Comparison of ENCODE assay signal across 1 cellular context in the genomic region with DNA sequence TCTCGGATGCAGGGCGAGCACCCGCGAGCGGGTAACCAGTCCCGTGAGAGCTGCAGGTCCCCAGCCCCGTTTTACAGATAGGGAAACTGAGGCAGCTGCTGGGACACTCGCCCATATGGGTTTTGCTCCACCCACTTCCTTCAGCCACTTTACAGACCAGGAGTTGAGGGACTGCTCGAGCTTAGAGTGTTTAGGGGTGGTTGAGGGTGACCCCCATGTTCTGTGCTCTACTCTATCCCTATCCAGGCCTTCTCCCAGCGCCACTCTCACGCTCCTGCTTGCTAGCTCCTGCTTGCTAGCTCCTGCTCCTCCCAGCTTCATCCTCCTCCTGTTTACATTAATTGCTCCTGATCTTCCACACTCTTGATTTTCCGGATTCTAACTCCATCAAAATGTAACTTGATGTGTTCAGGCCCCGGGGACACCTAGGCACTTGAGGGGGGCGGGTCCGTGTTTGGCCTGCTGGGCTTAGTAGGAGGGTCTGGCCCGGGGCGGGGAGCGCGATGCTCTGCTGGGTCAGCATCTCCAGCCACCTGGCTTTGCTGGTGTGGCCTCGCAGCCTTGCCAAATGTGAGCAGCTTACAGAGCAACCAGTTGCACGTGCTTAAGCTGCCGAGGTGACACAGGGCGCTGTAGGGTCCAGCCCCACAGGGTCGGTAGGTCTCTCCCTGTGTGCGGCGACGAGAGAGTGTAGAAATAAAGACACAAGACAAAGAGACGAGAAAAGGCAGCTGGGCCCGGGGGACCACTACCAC.
TF ChIP-seq lines count a peak whose summit lies in the region.

No MANE protein-coding gene starts in this region.

TF ChIP-seq in HepG2, 621 proteins besides CTCF, POLR2A, EP300 and RAD21 (continues in another document):
- TF ChIP-seq ZNF33A (CRISPR knock-in tag; IDR thresholded peaks at IDR 0.05; ENCODE audit: borderline replicate concordance) (no peak), SP1 (IDR thresholded peaks at IDR 0.05) (no peak), SP1 (CRISPR knock-in tag; IDR thresholded peaks at IDR 0.05) (0 out of 2 replicates have a peak, but pooled peaks have one; percentile 14), MXD4 (CRISPR knock-in tag; IDR thresholded peaks at IDR 0.05) (no peak), KDM2A (CRISPR knock-in tag; IDR thresholded peaks at IDR 0.05; ENCODE audit: borderline replicate concordance, low read depth) (peak; percentile 3; the same call in 1 of the 2 replicates), NFE2L1 (CRISPR knock-in tag; IDR thresholded peaks at IDR 0.05; ENCODE audit: borderline replicate concordance) (no peak), RFXAP (CRISPR knock-in tag; IDR thresholded peaks at IDR 0.05; ENCODE audit: borderline replicate concordance) (no peak), NONO (IDR thresholded peaks at IDR 0.05) (no peak), NONO (CRISPR knock-in tag; conservative IDR thresholded peaks at IDR 0.05) (no peak), ZNF570 (CRISPR knock-in tag; IDR thresholded peaks at IDR 0.05; ENCODE audit: borderline replicate concordance) (no peak), ZNF260 (CRISPR knock-in tag; IDR thresholded peaks at IDR 0.05; ENCODE audit: borderline replicate concordance, low read depth) (no peak), ADNP (CRISPR knock-in tag; IDR thresholded peaks at IDR 0.05) (no peak), ZNF629 (CRISPR knock-in tag; conservative IDR thresholded peaks at IDR 0.05) (peak; percentile 69), BORCS8-MEF2B (CRISPR knock-in tag; IDR thresholded peaks at IDR 0.05) (0 out of 2 replicates have a peak, but pooled peaks have one; percentile 4), ZNF777 (CRISPR knock-in tag; IDR thresholded peaks at IDR 0.05) (no peak), EED (CRISPR knock-in tag; IDR thresholded peaks at IDR 0.05) (no peak), SETDB1 (CRISPR knock-in tag; IDR thresholded peaks at IDR 0.05; ENCODE audit: borderline replicate concordance) (no peak), ZNF607 (CRISPR knock-in tag; IDR thresholded peaks at IDR 0.05; ENCODE audit: borderline replicate concordance) (no peak), NFATC3 (CRISPR knock-in tag; IDR thresholded peaks at IDR 0.05) (no peak), ZNF776 (CRISPR knock-in tag; IDR thresholded peaks at IDR 0.05) (no peak), TRIM24 (CRISPR knock-in tag; IDR thresholded peaks at IDR 0.05) (no peak), EZH2 (conservative IDR thresholded peaks at IDR 0.05; ENCODE audit: low read depth, low read length) (no peak), KDM5B (CRISPR knock-in tag; IDR thresholded peaks at IDR 0.05; ENCODE audit: borderline replicate concordance) (0 out of 2 replicates have a peak, but pooled peaks have one; percentile 5), MAFG (CRISPR knock-in tag; IDR thresholded peaks at IDR 0.05) (no peak), TBP (CRISPR knock-in tag; IDR thresholded peaks at IDR 0.05) (no peak)
- TF ChIP-seq, protein P1, sequence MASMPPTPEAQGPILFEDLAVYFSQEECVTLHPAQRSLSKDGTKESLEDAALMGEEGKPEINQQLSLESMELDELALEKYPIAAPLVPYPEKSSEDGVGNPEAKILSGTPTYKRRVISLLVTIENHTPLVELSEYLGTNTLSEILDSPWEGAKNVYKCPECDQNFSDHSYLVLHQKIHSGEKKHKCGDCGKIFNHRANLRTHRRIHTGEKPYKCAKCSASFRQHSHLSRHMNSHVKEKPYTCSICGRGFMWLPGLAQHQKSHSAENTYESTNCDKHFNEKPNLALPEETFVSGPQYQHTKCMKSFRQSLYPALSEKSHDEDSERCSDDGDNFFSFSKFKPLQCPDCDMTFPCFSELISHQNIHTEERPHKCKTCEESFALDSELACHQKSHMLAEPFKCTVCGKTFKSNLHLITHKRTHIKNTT (CRISPR knock-in tag; IDR thresholded peaks at IDR 0.05) = no peak
- TF ChIP-seq, protein P2, sequence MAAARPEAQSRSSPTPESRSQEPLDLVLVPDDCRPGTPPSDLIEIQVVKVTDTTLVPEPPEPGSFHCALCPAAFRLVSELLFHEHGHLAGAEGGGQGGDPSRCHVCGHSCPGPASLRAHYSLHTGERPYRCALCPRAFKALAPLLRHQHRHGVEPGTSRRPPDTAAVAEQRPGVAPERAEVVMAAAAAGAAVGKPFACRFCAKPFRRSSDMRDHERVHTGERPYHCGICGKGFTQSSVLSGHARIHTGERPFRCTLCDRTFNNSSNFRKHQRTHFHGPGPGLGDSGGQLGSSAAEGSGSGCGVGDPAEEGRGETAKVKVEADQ (CRISPR knock-in tag; IDR thresholded peaks at IDR 0.05; ENCODE audit: borderline replicate concordance) = no peak
- TF ChIP-seq, protein P3, sequence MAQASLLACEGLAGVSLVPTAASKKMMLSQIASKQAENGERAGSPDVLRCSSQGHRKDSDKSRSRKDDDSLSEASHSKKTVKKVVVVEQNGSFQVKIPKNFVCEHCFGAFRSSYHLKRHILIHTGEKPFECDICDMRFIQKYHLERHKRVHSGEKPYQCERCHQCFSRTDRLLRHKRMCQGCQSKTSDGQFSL (CRISPR knock-in tag; IDR thresholded peaks at IDR 0.05) = no peak
- TF ChIP-seq, protein P4, sequence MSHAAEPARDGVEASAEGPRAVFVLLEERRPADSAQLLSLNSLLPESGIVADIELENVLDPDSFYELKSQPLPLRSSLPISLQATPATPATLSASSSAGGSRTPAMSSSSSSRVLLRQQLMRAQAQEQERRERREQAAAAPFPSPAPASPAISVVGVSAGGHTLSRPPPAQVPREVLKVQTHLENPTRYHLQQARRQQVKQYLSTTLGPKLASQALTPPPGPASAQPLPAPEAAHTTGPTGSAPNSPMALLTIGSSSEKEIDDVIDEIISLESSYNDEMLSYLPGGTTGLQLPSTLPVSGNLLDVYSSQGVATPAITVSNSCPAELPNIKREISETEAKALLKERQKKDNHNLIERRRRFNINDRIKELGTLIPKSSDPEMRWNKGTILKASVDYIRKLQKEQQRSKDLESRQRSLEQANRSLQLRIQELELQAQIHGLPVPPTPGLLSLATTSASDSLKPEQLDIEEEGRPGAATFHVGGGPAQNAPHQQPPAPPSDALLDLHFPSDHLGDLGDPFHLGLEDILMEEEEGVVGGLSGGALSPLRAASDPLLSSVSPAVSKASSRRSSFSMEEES (CRISPR knock-in tag; IDR thresholded peaks at IDR 0.05) = no peak
- TF ChIP-seq, protein P5, sequence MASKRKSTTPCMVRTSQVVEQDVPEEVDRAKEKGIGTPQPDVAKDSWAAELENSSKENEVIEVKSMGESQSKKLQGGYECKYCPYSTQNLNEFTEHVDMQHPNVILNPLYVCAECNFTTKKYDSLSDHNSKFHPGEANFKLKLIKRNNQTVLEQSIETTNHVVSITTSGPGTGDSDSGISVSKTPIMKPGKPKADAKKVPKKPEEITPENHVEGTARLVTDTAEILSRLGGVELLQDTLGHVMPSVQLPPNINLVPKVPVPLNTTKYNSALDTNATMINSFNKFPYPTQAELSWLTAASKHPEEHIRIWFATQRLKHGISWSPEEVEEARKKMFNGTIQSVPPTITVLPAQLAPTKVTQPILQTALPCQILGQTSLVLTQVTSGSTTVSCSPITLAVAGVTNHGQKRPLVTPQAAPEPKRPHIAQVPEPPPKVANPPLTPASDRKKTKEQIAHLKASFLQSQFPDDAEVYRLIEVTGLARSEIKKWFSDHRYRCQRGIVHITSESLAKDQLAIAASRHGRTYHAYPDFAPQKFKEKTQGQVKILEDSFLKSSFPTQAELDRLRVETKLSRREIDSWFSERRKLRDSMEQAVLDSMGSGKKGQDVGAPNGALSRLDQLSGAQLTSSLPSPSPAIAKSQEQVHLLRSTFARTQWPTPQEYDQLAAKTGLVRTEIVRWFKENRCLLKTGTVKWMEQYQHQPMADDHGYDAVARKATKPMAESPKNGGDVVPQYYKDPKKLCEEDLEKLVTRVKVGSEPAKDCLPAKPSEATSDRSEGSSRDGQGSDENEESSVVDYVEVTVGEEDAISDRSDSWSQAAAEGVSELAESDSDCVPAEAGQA (IDR thresholded peaks at IDR 0.05; ENCODE audit: low read depth) = no peak
- TF ChIP-seq, protein P5 (CRISPR knock-in tag; IDR thresholded peaks at IDR 0.05; ENCODE audit: borderline replicate concordance) = no peak
- TF ChIP-seq, protein P6, sequence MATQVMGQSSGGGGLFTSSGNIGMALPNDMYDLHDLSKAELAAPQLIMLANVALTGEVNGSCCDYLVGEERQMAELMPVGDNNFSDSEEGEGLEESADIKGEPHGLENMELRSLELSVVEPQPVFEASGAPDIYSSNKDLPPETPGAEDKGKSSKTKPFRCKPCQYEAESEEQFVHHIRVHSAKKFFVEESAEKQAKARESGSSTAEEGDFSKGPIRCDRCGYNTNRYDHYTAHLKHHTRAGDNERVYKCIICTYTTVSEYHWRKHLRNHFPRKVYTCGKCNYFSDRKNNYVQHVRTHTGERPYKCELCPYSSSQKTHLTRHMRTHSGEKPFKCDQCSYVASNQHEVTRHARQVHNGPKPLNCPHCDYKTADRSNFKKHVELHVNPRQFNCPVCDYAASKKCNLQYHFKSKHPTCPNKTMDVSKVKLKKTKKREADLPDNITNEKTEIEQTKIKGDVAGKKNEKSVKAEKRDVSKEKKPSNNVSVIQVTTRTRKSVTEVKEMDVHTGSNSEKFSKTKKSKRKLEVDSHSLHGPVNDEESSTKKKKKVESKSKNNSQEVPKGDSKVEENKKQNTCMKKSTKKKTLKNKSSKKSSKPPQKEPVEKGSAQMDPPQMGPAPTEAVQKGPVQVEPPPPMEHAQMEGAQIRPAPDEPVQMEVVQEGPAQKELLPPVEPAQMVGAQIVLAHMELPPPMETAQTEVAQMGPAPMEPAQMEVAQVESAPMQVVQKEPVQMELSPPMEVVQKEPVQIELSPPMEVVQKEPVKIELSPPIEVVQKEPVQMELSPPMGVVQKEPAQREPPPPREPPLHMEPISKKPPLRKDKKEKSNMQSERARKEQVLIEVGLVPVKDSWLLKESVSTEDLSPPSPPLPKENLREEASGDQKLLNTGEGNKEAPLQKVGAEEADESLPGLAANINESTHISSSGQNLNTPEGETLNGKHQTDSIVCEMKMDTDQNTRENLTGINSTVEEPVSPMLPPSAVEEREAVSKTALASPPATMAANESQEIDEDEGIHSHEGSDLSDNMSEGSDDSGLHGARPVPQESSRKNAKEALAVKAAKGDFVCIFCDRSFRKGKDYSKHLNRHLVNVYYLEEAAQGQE (IDR thresholded peaks at IDR 0.05; ENCODE audit: borderline replicate concordance in 1 of 2, low read depth in 1 of 2, low read length in 2 of 2) = no peak
- TF ChIP-seq, protein P7, sequence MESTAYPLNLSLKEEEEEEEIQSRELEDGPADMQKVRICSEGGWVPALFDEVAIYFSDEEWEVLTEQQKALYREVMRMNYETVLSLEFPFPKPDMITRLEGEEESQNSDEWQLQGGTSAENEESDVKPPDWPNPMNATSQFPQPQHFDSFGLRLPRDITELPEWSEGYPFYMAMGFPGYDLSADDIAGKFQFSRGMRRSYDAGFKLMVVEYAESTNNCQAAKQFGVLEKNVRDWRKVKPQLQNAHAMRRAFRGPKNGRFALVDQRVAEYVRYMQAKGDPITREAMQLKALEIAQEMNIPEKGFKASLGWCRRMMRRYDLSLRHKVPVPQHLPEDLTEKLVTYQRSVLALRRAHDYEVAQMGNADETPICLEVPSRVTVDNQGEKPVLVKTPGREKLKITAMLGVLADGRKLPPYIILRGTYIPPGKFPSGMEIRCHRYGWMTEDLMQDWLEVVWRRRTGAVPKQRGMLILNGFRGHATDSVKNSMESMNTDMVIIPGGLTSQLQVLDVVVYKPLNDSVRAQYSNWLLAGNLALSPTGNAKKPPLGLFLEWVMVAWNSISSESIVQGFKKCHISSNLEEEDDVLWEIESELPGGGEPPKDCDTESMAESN (CRISPR knock-in tag; conservative IDR thresholded peaks at IDR 0.05) = no peak
- TF ChIP-seq, protein P8, sequence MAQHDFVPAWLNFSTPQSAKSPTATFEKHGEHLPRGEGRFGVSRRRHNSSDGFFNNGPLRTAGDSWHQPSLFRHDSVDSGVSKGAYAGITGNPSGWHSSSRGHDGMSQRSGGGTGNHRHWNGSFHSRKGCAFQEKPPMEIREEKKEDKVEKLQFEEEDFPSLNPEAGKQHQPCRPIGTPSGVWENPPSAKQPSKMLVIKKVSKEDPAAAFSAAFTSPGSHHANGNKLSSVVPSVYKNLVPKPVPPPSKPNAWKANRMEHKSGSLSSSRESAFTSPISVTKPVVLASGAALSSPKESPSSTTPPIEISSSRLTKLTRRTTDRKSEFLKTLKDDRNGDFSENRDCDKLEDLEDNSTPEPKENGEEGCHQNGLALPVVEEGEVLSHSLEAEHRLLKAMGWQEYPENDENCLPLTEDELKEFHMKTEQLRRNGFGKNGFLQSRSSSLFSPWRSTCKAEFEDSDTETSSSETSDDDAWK (CRISPR knock-in tag; IDR thresholded peaks at IDR 0.05) = no peak
